1 cellular context compared by ENCODE assay signal in the genomic region with DNA sequence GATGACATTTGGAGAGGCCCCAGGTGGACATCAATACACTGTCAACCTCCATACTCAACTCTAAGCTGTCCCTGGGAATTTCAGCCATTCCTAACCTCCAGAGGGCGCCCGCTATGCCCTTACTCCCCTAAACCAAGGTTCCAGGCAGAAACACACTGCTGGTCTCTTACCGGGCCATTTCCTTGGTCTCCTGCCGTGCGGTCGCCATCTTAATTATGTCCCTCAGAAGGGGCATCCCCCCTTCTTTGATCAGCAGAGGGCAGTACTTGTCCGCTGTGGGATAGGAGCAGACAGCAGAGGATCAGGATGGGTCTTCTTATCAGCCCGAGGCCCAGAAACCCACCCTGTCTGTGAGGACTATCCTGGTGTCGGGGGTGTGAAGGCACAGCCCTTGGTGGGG.
TF ChIP-seq lines count a peak whose summit lies in the region.

No MANE protein-coding gene starts in this region.

TF ChIP-seq in WTC11, 78 proteins besides CTCF, POLR2A, EP300 and RAD21 (continued from another document):
- TF ChIP-seq, protein P1, sequence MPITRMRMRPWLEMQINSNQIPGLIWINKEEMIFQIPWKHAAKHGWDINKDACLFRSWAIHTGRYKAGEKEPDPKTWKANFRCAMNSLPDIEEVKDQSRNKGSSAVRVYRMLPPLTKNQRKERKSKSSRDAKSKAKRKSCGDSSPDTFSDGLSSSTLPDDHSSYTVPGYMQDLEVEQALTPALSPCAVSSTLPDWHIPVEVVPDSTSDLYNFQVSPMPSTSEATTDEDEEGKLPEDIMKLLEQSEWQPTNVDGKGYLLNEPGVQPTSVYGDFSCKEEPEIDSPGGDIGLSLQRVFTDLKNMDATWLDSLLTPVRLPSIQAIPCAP (CRISPR knock-in tag; IDR thresholded peaks at IDR 0.05): no peak
